ENCODE assay signal across 8 cellular contexts in the genomic region with DNA sequence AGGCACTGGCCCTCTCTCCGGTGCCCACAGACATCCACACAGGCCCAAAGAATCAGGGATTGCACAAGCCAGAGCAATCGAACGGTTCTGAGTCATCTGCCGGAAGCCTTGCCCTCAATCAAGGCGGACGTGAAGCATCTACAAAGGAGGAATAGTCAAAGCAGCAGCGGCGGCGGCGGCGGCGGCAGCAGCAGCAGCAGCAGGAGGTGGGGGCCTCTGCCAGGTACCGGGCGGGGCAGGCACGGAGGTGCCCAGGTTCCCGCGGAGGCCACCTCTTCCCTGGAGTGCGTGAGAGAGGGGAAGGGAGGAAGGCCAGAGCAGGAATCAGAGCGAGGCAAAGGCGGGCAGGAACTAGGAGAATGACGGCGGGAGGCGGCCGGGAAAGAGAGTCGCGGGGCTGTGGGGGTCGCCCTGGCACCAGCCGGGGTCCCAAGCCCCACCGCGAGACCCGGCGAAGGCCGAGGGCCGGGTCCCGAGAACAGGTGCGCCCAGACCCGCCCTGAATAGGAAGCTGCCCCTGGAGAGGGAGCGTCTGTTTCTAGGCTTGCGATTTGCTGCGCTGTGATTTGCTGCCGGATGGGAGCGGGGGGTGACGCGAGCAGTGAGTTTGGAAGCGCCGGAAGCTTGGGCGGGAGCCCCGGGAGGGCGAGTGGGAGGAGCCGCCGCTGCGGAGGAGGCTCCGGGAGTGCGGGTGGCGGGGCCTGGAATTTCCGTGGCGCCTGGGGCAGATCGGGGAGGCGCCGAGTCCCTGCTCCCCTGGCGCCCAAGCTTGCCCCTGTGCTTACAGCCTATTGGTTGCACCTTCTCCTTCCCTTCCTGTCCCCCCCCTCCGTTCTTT. TPM values are rescaled to one million over a fixed set of nuclear protein-coding genes. Genes with fewer than 3 reads are reported as not detected.
A peak's percentile ranks its signal among the peaks of the same experiment; 100 is the strongest.
DNase-seq lines count a peak whose midpoint lies in the region; TF ChIP-seq lines count a peak whose summit lies in the region.

A gene with protein sequence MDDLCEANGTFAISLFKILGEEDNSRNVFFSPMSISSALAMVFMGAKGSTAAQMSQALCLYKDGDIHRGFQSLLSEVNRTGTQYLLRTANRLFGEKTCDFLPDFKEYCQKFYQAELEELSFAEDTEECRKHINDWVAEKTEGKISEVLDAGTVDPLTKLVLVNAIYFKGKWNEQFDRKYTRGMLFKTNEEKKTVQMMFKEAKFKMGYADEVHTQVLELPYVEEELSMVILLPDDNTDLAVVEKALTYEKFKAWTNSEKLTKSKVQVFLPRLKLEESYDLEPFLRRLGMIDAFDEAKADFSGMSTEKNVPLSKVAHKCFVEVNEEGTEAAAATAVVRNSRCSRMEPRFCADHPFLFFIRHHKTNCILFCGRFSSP (plus strand): TSS at position 117 of the 838 bp plus-strand sequence. CDS start 8,228 bp downstream, outside the sequence.

- H3K27ac Mint-ChIP-seq in activated naive CD4-positive, alpha-beta T cell treated with anti-CD3 and anti-CD28 coated beads, Interleukin-2, amount 10 ng/mL, durations not matched to agents 7 days and 5 days = peak within 1 kb of the TSS; percentile 97

- H3F3A ChIP-seq in DOHH2 (ENCODE audit: control insufficient read depth, insufficient read depth) = peaks cover 7% of the 10 kb centered on the region; the same call in 1 of the 2 replicates
- H3F3A ChIP-seq in Loucy (ENCODE audit: low read depth) = no peaks in the 10 kb centered on the region

- H3K27me3 Mint-ChIP-seq in activated naive CD4-positive, alpha-beta T cell treated with anti-CD3 and anti-CD28 coated beads, Interleukin-2, amount 10 ng/mL, durations not matched to agents 7 days and 5 days = peaks cover 4% of the 10 kb centered on the region

- no peaks in the 10 kb centered on the region for H3K79me2 ChIP-seq in DOHH2 (ENCODE audit: control insufficient read depth, low read length)
- H3K79me2 ChIP-seq in Loucy (ENCODE audit: insufficient read depth, low read length) = no peaks in the 10 kb centered on the region

- H3K9ac ChIP-seq in Loucy (ENCODE audit: low read depth, low read length, poor library complexity, severe bottlenecking) = peak within 1 kb of the TSS; percentile 70

- H3K4me3 Mint-ChIP-seq in activated naive CD4-positive, alpha-beta T cell treated with anti-CD3 and anti-CD28 coated beads, Interleukin-2, amount 10 ng/mL, durations not matched to agents 7 days and 5 days = peak within 1 kb of the TSS; percentile 94

- H4K20me1 ChIP-seq in DOHH2 (ENCODE audit: control insufficient read depth, insufficient read depth, low read depth, low read length) (no peaks in the 10 kb centered on the region), Loucy (ENCODE audit: insufficient read depth, low read length, poor library complexity, severe bottlenecking) (no peaks in the 10 kb centered on the region)

- H3K9me3 Mint-ChIP-seq in activated naive CD4-positive, alpha-beta T cell treated with anti-CD3 and anti-CD28 coated beads, Interleukin-2, amount 10 ng/mL, durations not matched to agents 7 days and 5 days = no peaks in the 10 kb centered on the region

- CTCF ChIA-PET in activated naive CD4-positive, alpha-beta T cell treated with anti-CD3 and anti-CD28 coated beads, Interleukin-2, amount 10 ng/mL, durations not matched to agents 7 days and 5 days (lab: Charles Lee) = interaction anchor here (0.9 kb wide), 1 partner anchor 8 kb away, joined by 3 read pairs; no protein-coding TSS in a partner anchor

- no peak for TF ChIP-seq CTCF in DOHH2 (IDR thresholded peaks at IDR 0.05; ENCODE audit: low read depth, low read length, poor library complexity, severe bottlenecking)
- no peak for TF ChIP-seq CTCF in Loucy (conservative IDR thresholded peaks at IDR 0.05; ENCODE audit: low read length)

- H3K4me3 ChIP-seq in DOHH2 (ENCODE audit: low read length) = peak within 1 kb of the TSS; percentile 98
- H3K4me3 ChIP-seq in Loucy (ENCODE audit: low read length, poor library complexity, severe bottlenecking) = peak within 1 kb of the TSS; percentile 85

- no peaks in the 10 kb centered on the region for H3K9me2 ChIP-seq in DOHH2 (replicated peaks; ENCODE audit: control insufficient read depth, low read length)
- no peaks in the 10 kb centered on the region for H3K9me2 ChIP-seq in Loucy (replicated peaks; ENCODE audit: low read depth, low read length)

- H3K4me2 ChIP-seq in DOHH2 (ENCODE audit: low read length) (peak within 1 kb of the TSS; percentile 96), Loucy (ENCODE audit: low read depth, low read length, poor library complexity, severe bottlenecking) (peak within 1 kb of the TSS; percentile 92)

- H3K4me1 Mint-ChIP-seq in activated naive CD4-positive, alpha-beta T cell treated with anti-CD3 and anti-CD28 coated beads, Interleukin-2, amount 10 ng/mL, durations not matched to agents 7 days and 5 days = peaks cover 25% of the 10 kb centered on the region

- H3K27ac ChIP-seq in DOHH2 (ENCODE audit: low read depth, low read length) (peak within 1 kb of the TSS; percentile 59), substantia nigra (ENCODE audit: low read depth, low read length, poor library complexity, severe bottlenecking) (peak within 1 kb of the TSS; percentile 96)

- peak; percentile 95 for DNase-seq in H4 (ENCODE audit: low spot score)
- DNase-seq in SIG-M5 treated with dmso at 0.1 percent for 504 hours (lab: John Stamatoyannopoulos, UW; ENCODE audit: unreplicated experiment) = peak; percentile 91
- DNase-seq in activated naive CD4-positive, alpha-beta T cell treated with anti-CD3 and anti-CD28 coated beads, Interleukin-2, amount 10 ng/mL, durations not matched to agents 7 days and 5 days = peak; percentile 86
- peak; percentile 73 for DNase-seq in germinal center (ENCODE audit: low spot score)
- peak; percentile 76 for DNase-seq in non-pigmented ciliary epithelial cell (ENCODE audit: low read depth)
- peak; percentile 54 to 95 (median 89) for DNase-seq in substantia nigra (lab: John Stamatoyannopoulos, UW)

- peak within 1 kb of the TSS; percentile 98 for H2AFZ ChIP-seq in Loucy (ENCODE audit: low read length)

- H3K27me3 ChIP-seq in DOHH2 (ENCODE audit: control insufficient read depth, low read length) = peaks cover 14% of the 10 kb centered on the region
- peaks cover 24% of the 10 kb centered on the region for H3K27me3 ChIP-seq in Loucy (ENCODE audit: insufficient read depth, low read length, poor library complexity, severe bottlenecking)

- H3K36me3 ChIP-seq in DOHH2 (ENCODE audit: control insufficient read depth, low read length) = no peaks in the 10 kb centered on the region; the same call in 1 of the 2 replicates
- H3K36me3 ChIP-seq in Loucy (ENCODE audit: insufficient read depth, low read length) = no peaks in the 10 kb centered on the region

- H3K36me3 Mint-ChIP-seq in activated naive CD4-positive, alpha-beta T cell treated with anti-CD3 and anti-CD28 coated beads, Interleukin-2, amount 10 ng/mL, durations not matched to agents 7 days and 5 days = no peaks in the 10 kb centered on the region

- peaks cover 23% of the 10 kb centered on the region for H3K4me1 ChIP-seq in DOHH2 (ENCODE audit: control insufficient read depth, low read length)
- H3K4me1 ChIP-seq in Loucy (ENCODE audit: insufficient read depth, low read length, poor library complexity, severe bottlenecking) = peaks cover 9% of the 10 kb centered on the region

- H3K9me3 ChIP-seq in DOHH2 (ENCODE audit: control insufficient read depth, insufficient read depth, low read length) (no peaks in the 10 kb centered on the region), Loucy (ENCODE audit: insufficient read depth, low read depth, low read length) (no peaks in the 10 kb centered on the region)

RNA-seq across cellular contexts. Expression of the gene that starts here (rescaled TPM):
- total RNA-seq in H4 (2014; rRNA removed; shearing (Covaris generic)) = 7.8 and 9.2 TPM in 2 replicates

Comparison
In these comparisons a context has a peak if more than half of its experiments do, and no peak if none do; other contexts are left out.
1. Peak in every context shown above with its lines: DNase-seq, H3K4me3 ChIP-seq and H3K27ac ChIP-seq.